Comparison of ENCODE assay signal across 13 cellular contexts in genomic region chr10:113064039-113064438, GRCh38.
"Had no signal": no experiment of that assay in that cellular context is flagged by ENCODE, and none has a peak within 500 bp of the region (broad histone marks: within the 10 kb centered on the region; RNA-seq: fewer than 3 reads in every experiment).

No MANE protein-coding gene starts in this region.

- H3K36me3 Mint-ChIP-seq: activated CD4-positive, alpha-beta memory T cell treated with anti-CD3 and anti-CD28 coated beads for 36 hours; activated naive CD8-positive, alpha-beta T cell treated with anti-CD3 and anti-CD28 coated beads for 36 hours; naive thymus-derived CD4-positive, alpha-beta T cell had no signal

- H3K4me3 ChIP-seq: gastroesophageal sphincter, psoas muscle, sigmoid colon, suprapubic skin had no signal

- H3K27ac ChIP-seq: gastroesophageal sphincter, psoas muscle, suprapubic skin had no signal

- H3K4me3 Mint-ChIP-seq: activated CD4-positive, alpha-beta memory T cell treated with anti-CD3 and anti-CD28 coated beads for 36 hours; activated naive CD8-positive, alpha-beta T cell treated with anti-CD3 and anti-CD28 coated beads for 36 hours; activated T-cell treated with anti-CD3 and anti-CD28 coated beads, Interleukin-2, amount 50 U/mL, for 4 hours; naive thymus-derived CD4-positive, alpha-beta T cell had no signal

- H3K27me3 ChIP-seq: gastroesophageal sphincter, sigmoid colon, suprapubic skin had no signal

- H3K9me3 Mint-ChIP-seq: activated CD4-positive, alpha-beta memory T cell treated with anti-CD3 and anti-CD28 coated beads for 36 hours; activated naive CD8-positive, alpha-beta T cell treated with anti-CD3 and anti-CD28 coated beads for 36 hours; activated T-cell treated with anti-CD3 and anti-CD28 coated beads, Interleukin-2, amount 50 U/mL, for 4 hours; naive thymus-derived CD4-positive, alpha-beta T cell had no signal

- H3K36me3 ChIP-seq: sigmoid colon had no signal

- DNase-seq: activated CD4-positive, alpha-beta memory T cell treated with anti-CD3 and anti-CD28 coated beads for 36 hours; activated gamma-delta T cell treated with Interleukin-2 at 50 U/mL for 16 hours; activated naive CD8-positive, alpha-beta T cell treated with anti-CD3 and anti-CD28 coated beads for 36 hours; activated T-cell treated with anti-CD3 and anti-CD28 coated beads, Interleukin-2, amount 50 U/mL, for 4 hours; kidney glomerular epithelial cell; naive thymus-derived CD4-positive, alpha-beta T cell; psoas muscle; sigmoid colon; stimulated activated CD4-positive, alpha-beta T cell treated with anti-CD3 and anti-CD28 coated beads, Interleukin-2, amount 100 ng/mL, for 48 hours; stimulated activated naive CD8-positive, alpha-beta T cell treated with anti-CD3 and anti-CD28 coated beads, Interleukin-15, Interleukin-2, amounts not matched to agents 100 U/mL and 50 U/mL, for 24 hours; T-helper 9 cell had no signal

- H3K27ac Mint-ChIP-seq: activated CD4-positive, alpha-beta memory T cell treated with anti-CD3 and anti-CD28 coated beads for 36 hours; activated naive CD8-positive, alpha-beta T cell treated with anti-CD3 and anti-CD28 coated beads for 36 hours had no signal

- H3K27me3 Mint-ChIP-seq: activated CD4-positive, alpha-beta memory T cell treated with anti-CD3 and anti-CD28 coated beads for 36 hours; activated naive CD8-positive, alpha-beta T cell treated with anti-CD3 and anti-CD28 coated beads for 36 hours had no signal

- ATAC-seq: activated T-cell treated with anti-CD3 and anti-CD28 coated beads, Interleukin-2, amount 50 U/mL, for 4 hours; gastroesophageal sphincter; naive thymus-derived CD4-positive, alpha-beta T cell; psoas muscle; stimulated activated naive CD8-positive, alpha-beta T cell treated with anti-CD3 and anti-CD28 coated beads, Interleukin-15, Interleukin-2, amounts not matched to agents 100 U/mL and 50 U/mL, for 24 hours had no signal

- H3K9me3 ChIP-seq: gastroesophageal sphincter, psoas muscle, sigmoid colon, suprapubic skin had no signal

- H3K4me1 Mint-ChIP-seq: activated naive CD8-positive, alpha-beta T cell treated with anti-CD3 and anti-CD28 coated beads for 36 hours had no signal
